1 cellular context compared by ENCODE assay signal in genomic region chr3:184354121-184354728, GRCh38.
TF ChIP-seq lines count a peak whose summit lies in the region.

No MANE protein-coding gene starts in this region.

TF ChIP-seq in GM23338, 12 proteins besides CTCF, POLR2A, EP300 and RAD21:
- no peak for TF ChIP-seq ZNF462 (CRISPR knock-in tag; IDR thresholded peaks at IDR 0.05)
- TF ChIP-seq CREB1 (CRISPR knock-in tag; IDR thresholded peaks at IDR 0.05; ENCODE audit: low read depth) = no peak
- no peak for TF ChIP-seq EZH2 (IDR thresholded peaks at IDR 0.05; ENCODE audit: low read depth, unreplicated experiment)
- no peak for TF ChIP-seq REST (IDR thresholded peaks at IDR 0.05; ENCODE audit: unreplicated experiment)
- TF ChIP-seq NANOG (IDR thresholded peaks at IDR 0.05; ENCODE audit: borderline replicate concordance) = no peak
- TF ChIP-seq ZNF331 (CRISPR knock-in tag; IDR thresholded peaks at IDR 0.05; ENCODE audit: low read depth) = no peak
- TF ChIP-seq JUNB (IDR thresholded peaks at IDR 0.05; ENCODE audit: unreplicated experiment) = no peak
- no peak for TF ChIP-seq ETS1 (IDR thresholded peaks at IDR 0.05)
- TF ChIP-seq STAT1 (IDR thresholded peaks at IDR 0.05; ENCODE audit: unreplicated experiment) = no peak
- TF ChIP-seq ZNF114 (CRISPR knock-in tag; IDR thresholded peaks at IDR 0.05) = no peak
- no peak for TF ChIP-seq POLR2AphosphoS5 (IDR thresholded peaks at IDR 0.05; ENCODE audit: low read depth)
- TF ChIP-seq EZH2phosphoT487 (IDR thresholded peaks at IDR 0.05; ENCODE audit: unreplicated experiment) = no peak
